22 cellular contexts compared by ENCODE assay signal in the genomic region with DNA sequence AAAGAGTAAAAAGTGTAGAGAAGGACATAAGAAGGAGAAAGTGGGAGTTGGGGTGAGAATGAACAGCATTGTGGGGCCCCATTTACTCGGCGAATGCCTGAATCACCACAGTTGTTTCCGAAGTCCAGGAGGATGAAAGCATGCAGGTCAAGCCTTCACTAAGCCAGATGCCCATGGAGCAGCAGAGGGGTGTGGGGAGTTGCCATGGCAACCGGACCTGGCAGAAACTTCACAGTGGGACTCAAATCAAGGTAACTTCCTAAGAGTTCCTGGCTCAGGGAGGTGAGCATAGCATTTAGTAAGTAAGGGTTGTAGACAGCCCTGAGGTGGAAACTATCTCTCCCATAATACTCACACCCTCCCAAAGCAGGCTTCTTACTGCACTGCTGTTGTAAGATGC.
A peak's percentile ranks its signal among the peaks of the same experiment; 100 is the strongest.
DNase-seq lines count a peak whose midpoint lies in the region; ATAC-seq and TF ChIP-seq lines count a peak whose summit lies in the region.
"Had no signal": no experiment of that assay in that cellular context is flagged by ENCODE, and none has a peak within 500 bp of the region (broad histone marks: within the 10 kb centered on the region; RNA-seq: fewer than 3 reads in every experiment).

No MANE protein-coding gene starts in this region.

- H4K20me1 ChIP-seq in GM23338 (replicated peaks; ENCODE audit: insufficient read depth), result no peaks in the 10 kb centered on the region
- H4K20me1 ChIP-seq: BLaER1 treated with 17β-estradiol and CSF1 and Interleukin-3, amounts not matched to agents 10 nM and 100 nM had no signal

- DNase-seq in ELF-1 (ENCODE audit: low read depth, low spot score), result peak; percentile 20
- DNase-seq in GM23338 (ENCODE audit: low spot score), result peak; percentile 90
- DNase-seq in ecto neural progenitor cell (ENCODE audit: low spot score), result peak; percentile 60
- peak; percentile 57 for DNase-seq in islet precursor cell
- DNase-seq: activated CD4-positive, alpha-beta T cell treated with anti-CD3 and anti-CD28 coated beads, Interleukin-2, amount 10 ng/mL, durations not matched to agents 7 days and 5 days; activated effector memory CD4-positive, alpha-beta T cell treated with Interleukin-2 at 50 U/mL for 16 hours; effector CD4-positive, alpha-beta T cell; IMR-90; natural killer cell; NCI-H1694 treated with DMSO at 0.1 percent for 48 hours; NCI-H526; transverse colon; WERI-Rb-1 had no signal

- peak; percentile 94 for ATAC-seq in GM23338
- ATAC-seq in HG02623 (IDR thresholded peaks at IDR 0.05; ENCODE audit: unreplicated experiment), result no peak
- no peak for ATAC-seq in HG03175 (IDR thresholded peaks at IDR 0.05; ENCODE audit: unreplicated experiment)
- no peak for ATAC-seq in activated CD4-positive, CD25-positive, alpha-beta regulatory T cell treated with anti-CD3 and anti-CD28 coated beads, Interleukin-2, amount 50 U/mL, for 24 hours
- ATAC-seq: HCT116; natural killer cell; stimulated activated effector memory CD8-positive, alpha-beta T cell treated with anti-CD3 and anti-CD28 coated beads, Interleukin-12 subunit alpha, Interleukin-12 subunit beta, amount 100 ng/mL, for 72 hours had no signal

- H3K4me2 ChIP-seq in GM23338, result no peak overlapping the region
- H3K4me2 ChIP-seq: BLaER1 treated with 17β-estradiol and CSF1 and Interleukin-3, amounts not matched to agents 10 nM and 100 nM had no signal

- no peak overlapping the region for H2AFZ ChIP-seq in GM23338

- H3K4me3 ChIP-seq in GM23338, result no peak overlapping the region
- H3K4me3 ChIP-seq: BLaER1 treated with 17β-estradiol and CSF1 and Interleukin-3, amounts not matched to agents 10 nM and 100 nM; breast epithelium; lung; transverse colon had no signal

- H3K9me2 ChIP-seq in GM23338 (ENCODE audit: insufficient read depth), result no peaks in the 10 kb centered on the region

- H3K27me3 Mint-ChIP-seq in GM23338 (ENCODE audit: insufficient read depth, low read depth, poor library complexity), result no peaks in the 10 kb centered on the region
- H3K27me3 Mint-ChIP-seq: activated CD4-positive, alpha-beta T cell treated with anti-CD3 and anti-CD28 coated beads, Interleukin-2, amount 10 ng/mL, durations not matched to agents 7 days and 5 days; activated naive CD8-positive, alpha-beta T cell had no signal

- H3K4me1 Mint-ChIP-seq in GM23338, result peaks cover 10% of the 10 kb centered on the region
- H3K4me1 Mint-ChIP-seq: activated CD4-positive, alpha-beta T cell treated with anti-CD3 and anti-CD28 coated beads, Interleukin-2, amount 10 ng/mL, durations not matched to agents 7 days and 5 days; natural killer cell; stimulated activated effector memory CD8-positive, alpha-beta T cell treated with anti-CD3 and anti-CD28 coated beads, Interleukin-12 subunit alpha, Interleukin-12 subunit beta, amount 100 ng/mL, for 72 hours had no signal

- H3K79me2 ChIP-seq in GM23338 (replicated peaks; ENCODE audit: insufficient read depth), result no peaks in the 10 kb centered on the region

- TF ChIP-seq CTCF in GM23338 (conservative IDR thresholded peaks at IDR 0.05; ENCODE audit: low read depth in 2 of 2), result no peak

- no peak overlapping the region for H3K27ac ChIP-seq in GM23338 (ENCODE audit: low read depth)
- H3K27ac ChIP-seq: BLaER1 treated with 17β-estradiol and CSF1 and Interleukin-3, amounts not matched to agents 10 nM and 100 nM; breast epithelium; transverse colon; WERI-Rb-1 had no signal

- no peaks in the 10 kb centered on the region for H3K27me3 ChIP-seq in GM23338 (ENCODE audit: insufficient read depth)
- H3K27me3 ChIP-seq: BLaER1 treated with 17β-estradiol and CSF1 and Interleukin-3, amounts not matched to agents 10 nM and 100 nM; breast epithelium; transverse colon had no signal

- H3K36me3 ChIP-seq in GM23338 (ENCODE audit: insufficient read depth), result no peaks in the 10 kb centered on the region
- H3K36me3 ChIP-seq: BLaER1 treated with 17β-estradiol and CSF1 and Interleukin-3, amounts not matched to agents 10 nM and 100 nM; breast epithelium; transverse colon; WERI-Rb-1 had no signal

- no peaks in the 10 kb centered on the region for H3F3A ChIP-seq in GM23338 (replicated peaks; ENCODE audit: low read depth)

- H3K4me3 Mint-ChIP-seq in GM23338, result no peak overlapping the region
- H3K4me3 Mint-ChIP-seq: activated CD4-positive, alpha-beta T cell treated with anti-CD3 and anti-CD28 coated beads, Interleukin-2, amount 10 ng/mL, durations not matched to agents 7 days and 5 days; activated naive CD8-positive, alpha-beta T cell; natural killer cell; stimulated activated effector memory CD8-positive, alpha-beta T cell treated with anti-CD3 and anti-CD28 coated beads, Interleukin-12 subunit alpha, Interleukin-12 subunit beta, amount 100 ng/mL, for 72 hours had no signal

- H3K4me1 ChIP-seq in GM23338 (ENCODE audit: insufficient read depth), result no peaks in the 10 kb centered on the region
- H3K4me1 ChIP-seq: BLaER1 treated with 17β-estradiol and CSF1 and Interleukin-3, amounts not matched to agents 10 nM and 100 nM; breast epithelium; transverse colon had no signal

- H3K36me3 Mint-ChIP-seq in GM23338 (ENCODE audit: low read depth), result no peaks in the 10 kb centered on the region
- H3K36me3 Mint-ChIP-seq: activated naive CD8-positive, alpha-beta T cell; natural killer cell; stimulated activated effector memory CD8-positive, alpha-beta T cell treated with anti-CD3 and anti-CD28 coated beads, Interleukin-12 subunit alpha, Interleukin-12 subunit beta, amount 100 ng/mL, for 72 hours had no signal

- H3K27ac Mint-ChIP-seq in GM23338, result no peak overlapping the region
- H3K27ac Mint-ChIP-seq: activated CD4-positive, alpha-beta T cell treated with anti-CD3 and anti-CD28 coated beads, Interleukin-2, amount 10 ng/mL, durations not matched to agents 7 days and 5 days; activated naive CD8-positive, alpha-beta T cell; natural killer cell; stimulated activated effector memory CD8-positive, alpha-beta T cell treated with anti-CD3 and anti-CD28 coated beads, Interleukin-12 subunit alpha, Interleukin-12 subunit beta, amount 100 ng/mL, for 72 hours had no signal

- no peaks in the 10 kb centered on the region for H3K9me3 Mint-ChIP-seq in GM23338
- H3K9me3 Mint-ChIP-seq: activated CD4-positive, alpha-beta T cell treated with anti-CD3 and anti-CD28 coated beads, Interleukin-2, amount 10 ng/mL, durations not matched to agents 7 days and 5 days had no signal

TF ChIP-seq in GM23338, 12 proteins besides CTCF, POLR2A, EP300 and RAD21:
- TF ChIP-seq EZH2phosphoT487 (IDR thresholded peaks at IDR 0.05; ENCODE audit: unreplicated experiment) (no peak), EZH2 (IDR thresholded peaks at IDR 0.05; ENCODE audit: low read depth, unreplicated experiment) (no peak), ZNF331 (CRISPR knock-in tag; IDR thresholded peaks at IDR 0.05; ENCODE audit: low read depth) (no peak), JUNB (IDR thresholded peaks at IDR 0.05; ENCODE audit: unreplicated experiment) (no peak), NANOG (IDR thresholded peaks at IDR 0.05; ENCODE audit: borderline replicate concordance) (no peak), STAT1 (IDR thresholded peaks at IDR 0.05; ENCODE audit: unreplicated experiment) (no peak)
- TF ChIP-seq, protein P1, sequence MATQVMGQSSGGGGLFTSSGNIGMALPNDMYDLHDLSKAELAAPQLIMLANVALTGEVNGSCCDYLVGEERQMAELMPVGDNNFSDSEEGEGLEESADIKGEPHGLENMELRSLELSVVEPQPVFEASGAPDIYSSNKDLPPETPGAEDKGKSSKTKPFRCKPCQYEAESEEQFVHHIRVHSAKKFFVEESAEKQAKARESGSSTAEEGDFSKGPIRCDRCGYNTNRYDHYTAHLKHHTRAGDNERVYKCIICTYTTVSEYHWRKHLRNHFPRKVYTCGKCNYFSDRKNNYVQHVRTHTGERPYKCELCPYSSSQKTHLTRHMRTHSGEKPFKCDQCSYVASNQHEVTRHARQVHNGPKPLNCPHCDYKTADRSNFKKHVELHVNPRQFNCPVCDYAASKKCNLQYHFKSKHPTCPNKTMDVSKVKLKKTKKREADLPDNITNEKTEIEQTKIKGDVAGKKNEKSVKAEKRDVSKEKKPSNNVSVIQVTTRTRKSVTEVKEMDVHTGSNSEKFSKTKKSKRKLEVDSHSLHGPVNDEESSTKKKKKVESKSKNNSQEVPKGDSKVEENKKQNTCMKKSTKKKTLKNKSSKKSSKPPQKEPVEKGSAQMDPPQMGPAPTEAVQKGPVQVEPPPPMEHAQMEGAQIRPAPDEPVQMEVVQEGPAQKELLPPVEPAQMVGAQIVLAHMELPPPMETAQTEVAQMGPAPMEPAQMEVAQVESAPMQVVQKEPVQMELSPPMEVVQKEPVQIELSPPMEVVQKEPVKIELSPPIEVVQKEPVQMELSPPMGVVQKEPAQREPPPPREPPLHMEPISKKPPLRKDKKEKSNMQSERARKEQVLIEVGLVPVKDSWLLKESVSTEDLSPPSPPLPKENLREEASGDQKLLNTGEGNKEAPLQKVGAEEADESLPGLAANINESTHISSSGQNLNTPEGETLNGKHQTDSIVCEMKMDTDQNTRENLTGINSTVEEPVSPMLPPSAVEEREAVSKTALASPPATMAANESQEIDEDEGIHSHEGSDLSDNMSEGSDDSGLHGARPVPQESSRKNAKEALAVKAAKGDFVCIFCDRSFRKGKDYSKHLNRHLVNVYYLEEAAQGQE (IDR thresholded peaks at IDR 0.05; ENCODE audit: unreplicated experiment), result no peak
TF ChIP-seq in GM23338: peak in this region for 0.

Comparison
In these comparisons a context has a peak if more than half of its experiments do, and no peak if none do; other contexts are left out.
1. DNase-seq: peak in every context shown above with its lines; median percentile 90 in GM23338; 60 in ecto neural progenitor cell; 57 in islet precursor cell; 20 in ELF-1.